ENCODE assay signal across 26 cellular contexts in the genomic region with DNA sequence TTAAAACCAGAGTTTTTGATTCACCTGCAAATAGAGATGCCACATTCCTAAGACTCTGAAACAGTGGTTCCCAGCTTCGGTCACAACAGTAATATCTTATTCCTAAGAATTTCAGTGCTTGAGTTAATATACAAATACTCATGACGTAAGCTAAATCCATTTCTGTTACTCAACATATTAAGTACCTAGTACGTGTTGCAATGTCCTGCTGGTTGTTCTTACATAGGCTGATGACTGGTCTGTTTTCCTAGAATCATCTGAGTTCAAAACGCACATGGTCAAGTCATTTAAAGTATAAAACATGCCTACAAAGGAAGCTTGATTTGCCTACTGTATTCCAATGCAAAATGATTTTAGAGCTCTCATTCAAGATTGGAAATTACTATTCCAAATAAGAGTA. TPM values are rescaled to one million over a fixed set of nuclear protein-coding genes. Genes with fewer than 3 reads are reported as not detected.
DNase-seq lines count a peak whose midpoint lies in the region; ATAC-seq, FAIRE-seq and TF ChIP-seq lines count a peak whose summit lies in the region.
"Had no signal": no experiment of that assay in that cellular context is flagged by ENCODE, and none has a peak within 500 bp of the region (broad histone marks: within the 10 kb centered on the region; RNA-seq: fewer than 3 reads in every experiment).

No MANE protein-coding gene starts in this region.

- TF ChIP-seq CTCF in WTC11 (IDR thresholded peaks at IDR 0.05) (no peak), left lung (IDR thresholded peaks at IDR 0.05) (no peak), gastrocnemius medialis (IDR thresholded peaks at IDR 0.05 in 4 of 5, conservative IDR thresholded peaks at IDR 0.05 in 1 of 5) (no peak)

- no peaks in the 10 kb centered on the region for H3K9me2 ChIP-seq in GM23248 (ENCODE audit: insufficient read depth)

- H3K4me2 ChIP-seq in GM23248 (ENCODE audit: unreplicated experiment), result no peak overlapping the region

- no peaks in the 10 kb centered on the region for H3K27me3 Mint-ChIP-seq in WTC11 (ENCODE audit: low read depth)
- H3K27me3 Mint-ChIP-seq: B cell; stimulated activated naive CD8-positive, alpha-beta T cell treated with anti-CD3 and anti-CD28 coated beads, Interleukin-15, amount 100 ng/mL, for 72 hours had no signal

- no peak for TF ChIP-seq POLR2A in gastrocnemius medialis (IDR thresholded peaks at IDR 0.05)

- H3K4me3 Mint-ChIP-seq in WTC11, result no peak overlapping the region
- H3K4me3 Mint-ChIP-seq: B cell; stimulated activated naive CD8-positive, alpha-beta T cell treated with anti-CD3 and anti-CD28 coated beads, Interleukin-15, amount 100 ng/mL, for 72 hours had no signal

- H3K4me1 ChIP-seq in GM23248 (ENCODE audit: insufficient read depth), result no peaks in the 10 kb centered on the region
- peaks cover under 1 to 46% of the 10 kb centered on the region in 2 donors for H3K4me1 ChIP-seq in left lung
- H3K4me1 ChIP-seq in gastrocnemius medialis, result peaks cover 7 to 8% of the 10 kb centered on the region in 2 donors
- H3K4me1 ChIP-seq: Peyer's patch had no signal

- 54 to 75% methylated on average over 4 of the region's 4 CpGs for WGBS in GM23248 (ENCODE audit: low coverage in 1 of 2, low lambda C conversion rate in 2 of 2, missing lambda C conversion rate in 2 of 2), 2 experiments

- H3K4me3 ChIP-seq in GM23248, result no peak overlapping the region
- no peak overlapping the region for H3K4me3 ChIP-seq in left lung
- H3K4me3 ChIP-seq in gastrocnemius medialis, result no peak overlapping the region
- H3K4me3 ChIP-seq: Peyer's patch, spleen, tibial artery had no signal

- ATAC-seq in WTC11 (no peak), left lung (peak; percentile 52), gastrocnemius medialis (no peak)
- ATAC-seq: stimulated activated naive CD8-positive, alpha-beta T cell treated with anti-CD3 and anti-CD28 coated beads, Interleukin-15, amount 100 ng/mL, for 72 hours had no signal

- H3K9ac ChIP-seq in GM23248, result no peak overlapping the region

- in situ Hi-C loops in GM23248 (cut with MboI), result no loop called here
- in situ Hi-C loops in gastrocnemius medialis (cut with MboI; ENCODE audit: low sequenced_read_pairs in 4 of 4), result loop anchor here in 1 of 4 donors (25.0 kb wide), 1 partner anchor 345 kb away; no protein-coding TSS in a partner anchor

- peak overlapping the region; percentile 59; the same call in 1 of the 2 replicates for H3K27ac Mint-ChIP-seq in WTC11
- H3K27ac Mint-ChIP-seq: B cell had no signal

- POLR2A ChIA-PET in WTC11 (lab: Charles Lee), result no interaction called here

- peak; percentile 29 for DNase-seq in SIG-M5 treated with dmso at 0.1 percent for 504 hours (lab: John Stamatoyannopoulos, UW; ENCODE audit: unreplicated experiment)
- DNase-seq in SIG-M5 (lab: John Stamatoyannopoulos, UW), result no peak
- DNase-seq in GM23248, result peak; percentile 58
- no peak for DNase-seq in WTC11 (ENCODE audit: low spot score)
- no peak for DNase-seq in left lung
- no peak for DNase-seq in iPS-NIHi11 (ENCODE audit: low spot score)
- no peak for DNase-seq in gastrocnemius medialis
- DNase-seq in frontal cortex (ENCODE audit: low spot score in 2 of 2), result no peak
- DNase-seq: 8988T; activated CD4-positive, alpha-beta T cell treated with anti-CD3 and anti-CD28 coated beads, Interleukin-2, amount 50 U/mL, for 48 hours; DMS79 treated with DMSO at 0.1 percent for 48 hours; GOT3; kidney; NCI-H1436 treated with DMSO at 0.1 percent for 48 hours; NCI-H510A treated with DMSO at 0.1 percent for 48 hours; nucleus accumbens; retina; spleen; stimulated activated CD4-positive, alpha-beta T cell treated with anti-CD3 and anti-CD28 coated beads, Interleukin-4, amount 100 ng/mL, for 1 hour; stimulated activated naive CD8-positive, alpha-beta T cell treated with anti-CD3 and anti-CD28 coated beads, Interleukin-15, amount 100 ng/mL, for 72 hours; T-helper 2 cell; tibial artery had no signal

- peaks cover 57% of the 10 kb centered on the region for H3K79me2 ChIP-seq in GM23248 (ENCODE audit: insufficient read depth)

- peaks cover 64% of the 10 kb centered on the region for H3K4me1 Mint-ChIP-seq in WTC11

- H3K36me3 ChIP-seq in GM23248 (ENCODE audit: low read depth), result peaks cover 94% of the 10 kb centered on the region
- peaks cover 23 to 100% of the 10 kb centered on the region in 2 donors for H3K36me3 ChIP-seq in left lung
- peaks cover 25 to 94% of the 10 kb centered on the region in 2 donors for H3K36me3 ChIP-seq in gastrocnemius medialis

- H3K27me3 ChIP-seq in GM23248 (replicated peaks; ENCODE audit: insufficient read depth) (no peaks in the 10 kb centered on the region), left lung (no peaks in the 10 kb centered on the region), gastrocnemius medialis (no peaks in the 10 kb centered on the region)
- H3K27me3 ChIP-seq: Peyer's patch, spleen, tibial artery had no signal

- H4K20me1 ChIP-seq in GM23248 (ENCODE audit: insufficient read depth), result no peaks in the 10 kb centered on the region; the same call in 1 of the 2 replicates

- no peak overlapping the region for H3K27ac ChIP-seq in GM23248
- peak overlapping the region in 1 of 2 donors; percentile 5 for H3K27ac ChIP-seq in left lung
- H3K27ac ChIP-seq in gastrocnemius medialis, result peak overlapping the region in 1 of 4 donors; percentile 37
- H3K27ac ChIP-seq: epithelial cell of prostate, Peyer's patch, tibial artery, VCaP had no signal

- H3K36me3 Mint-ChIP-seq in WTC11, result peaks cover 89% of the 10 kb centered on the region

- peaks cover 80% of the 10 kb centered on the region for H3F3A ChIP-seq in GM23248 (ENCODE audit: insufficient read depth)

- intact Hi-C loops in left lung (cut with DNase I), result no loop called here
- intact Hi-C loops in gastrocnemius medialis (cut with DNase I; ENCODE audit: low total_unique reads), result no loop called here

- CTCF ChIA-PET in WTC11 (lab: Charles Lee), result no interaction called here

- no peak overlapping the region for H2AFZ ChIP-seq in GM23248

- H3K9me3 Mint-ChIP-seq in WTC11, result no peaks in the 10 kb centered on the region
- H3K9me3 Mint-ChIP-seq: stimulated activated naive CD8-positive, alpha-beta T cell treated with anti-CD3 and anti-CD28 coated beads, Interleukin-15, amount 100 ng/mL, for 72 hours had no signal

- H3K9me3 ChIP-seq in GM23248 (ENCODE audit: low read depth) (no peaks in the 10 kb centered on the region), left lung (no peaks in the 10 kb centered on the region), gastrocnemius medialis (no peaks in the 10 kb centered on the region)
- H3K9me3 ChIP-seq: Peyer's patch, spleen, tibial artery had no signal

- no peak for FAIRE-seq in frontal cortex (lab: Jason Lieb, UNC)
- FAIRE-seq: kidney had no signal

TF ChIP-seq in WTC11, 78 proteins besides CTCF, POLR2A, EP300 and RAD21:
- no peak for TF ChIP-seq HMGA2 (CRISPR knock-in tag; IDR thresholded peaks at IDR 0.05)
- no peak for TF ChIP-seq E2F5 (CRISPR knock-in tag; IDR thresholded peaks at IDR 0.05)
- TF ChIP-seq JUN (CRISPR knock-in tag; IDR thresholded peaks at IDR 0.05), result no peak
- TF ChIP-seq PREB (CRISPR knock-in tag; IDR thresholded peaks at IDR 0.05; ENCODE audit: borderline replicate concordance), result no peak
- no peak for TF ChIP-seq NR2C2 (CRISPR knock-in tag; IDR thresholded peaks at IDR 0.05)

RNA-seq across cellular contexts. Expression of gene NCL, which starts 7.2 kb away (rescaled TPM):
- 113 and 147 TPM in 2 replicates for total RNA-seq in GM23248 (2014; rRNA removed; shearing (Covaris generic))
- polyA plus RNA-seq in GM23248 (2016; fragmentation: Nextera tagmentation; extraction: Ambion mirVana), result 412 and 430 TPM in 2 replicates
- 944 to 1,223 TPM (median 1,004 TPM) in 3 replicates for total RNA-seq in WTC11 (2021)
- total RNA-seq in left lung, result 100 to 1,000 TPM; 280 to 434 TPM
- 100 to 1,000 TPM in 3 of 4 donors, 10 to 100 TPM in 1; 48.8 to 174 (median 124) TPM for total RNA-seq in gastrocnemius medialis
- 137 TPM for total RNA-seq in frontal cortex

Comparison
In these comparisons a context has a peak if more than half of its experiments do, and no peak if none do; other contexts are left out.
1. DNase-seq: peak in SIG-M5 treated with dmso at 0.1 percent for 504 hours (single experiment) and GM23248 (single experiment); none in SIG-M5 (single experiment), WTC11 (single experiment), left lung (0 of 2), iPS-NIHi11 (single experiment), gastrocnemius medialis (0 of 2) and frontal cortex (0 of 2).